In genomic region chr10:62017141-62017870, GRCh38 we compare ENCODE assay signal across 10 cellular contexts.
A peak's percentile ranks its signal among the peaks of the same experiment; 100 is the strongest.
DNase-seq lines count a peak whose midpoint lies in the region; ATAC-seq and TF ChIP-seq lines count a peak whose summit lies in the region.
"Had no signal": no experiment of that assay in that cellular context is flagged by ENCODE, and none has a peak within 500 bp of the region (broad histone marks: within the 10 kb centered on the region; RNA-seq: fewer than 3 reads in every experiment).

No MANE protein-coding gene starts in this region.

- in situ Hi-C loops in KBM-7 (cut with MboI; ENCODE audit: low pct_unique_long_range_greater_than_20kb, low sequenced_read_pairs): no loop called here

- H3K4me3 Mint-ChIP-seq in activated CD4-positive, alpha-beta T cell treated with anti-CD3 and anti-CD28 coated beads for 36 hours: no peak overlapping the region

- H3K36me3 ChIP-seq in suprapubic skin: no peaks in the 10 kb centered on the region

- CTCF ChIA-PET in activated CD4-positive, alpha-beta T cell treated with anti-CD3 and anti-CD28 coated beads for 36 hours (lab: Charles Lee): interaction anchor here (0.8 to 1.0 kb wide), 3 partner anchors 14 to 288 kb away, joined by 3 read pairs; no protein-coding TSS in a partner anchor

- H3K9me3 Mint-ChIP-seq in activated CD4-positive, alpha-beta T cell treated with anti-CD3 and anti-CD28 coated beads for 36 hours (ENCODE audit: low read depth): no peaks in the 10 kb centered on the region

- H3K27ac ChIP-seq in coronary artery (peak overlapping the region; percentile 36 to 77), suprapubic skin (peak overlapping the region; percentile 90)

- peaks cover 52% of the 10 kb centered on the region for H3K4me1 ChIP-seq in suprapubic skin

- H3K4me3 ChIP-seq in coronary artery (no peak overlapping the region), suprapubic skin (no peak overlapping the region)

- peaks cover 64% of the 10 kb centered on the region for H3K36me3 Mint-ChIP-seq in activated CD4-positive, alpha-beta T cell treated with anti-CD3 and anti-CD28 coated beads for 36 hours (ENCODE audit: low read depth)

- 65% methylated on average over 7 of the region's 7 CpGs for WGBS in suprapubic skin

- peaks cover 74% of the 10 kb centered on the region for H3K4me1 Mint-ChIP-seq in activated CD4-positive, alpha-beta T cell treated with anti-CD3 and anti-CD28 coated beads for 36 hours

- POLR2A ChIA-PET in activated CD4-positive, alpha-beta T cell treated with anti-CD3 and anti-CD28 coated beads for 36 hours (lab: Charles Lee): interaction anchor here (0.7 kb wide), 1 partner anchor 100 kb away, joined by 3 read pairs; no protein-coding TSS in a partner anchor

- H3K9me3 ChIP-seq in suprapubic skin: no peaks in the 10 kb centered on the region

- H3K27ac Mint-ChIP-seq in activated CD4-positive, alpha-beta T cell treated with anti-CD3 and anti-CD28 coated beads for 36 hours: peak overlapping the region; percentile 77

- TF ChIP-seq CTCF in coronary artery (IDR thresholded peaks at IDR 0.05): no peak
- no peak for TF ChIP-seq CTCF in suprapubic skin (IDR thresholded peaks at IDR 0.05)

- TF ChIP-seq POLR2A in suprapubic skin (IDR thresholded peaks at IDR 0.05): no peak

- intact Hi-C loops in activated CD4-positive, alpha-beta T cell treated with anti-CD3 and anti-CD28 coated beads for 36 hours (cut with DNase I, micrococcal nuclease): no loop called here

- no peak for TF ChIP-seq EP300 in suprapubic skin (IDR thresholded peaks at IDR 0.05)

- no peaks in the 10 kb centered on the region for H3K27me3 ChIP-seq in suprapubic skin

- no peak for DNase-seq in activated CD4-positive, alpha-beta T cell treated with anti-CD3 and anti-CD28 coated beads for 36 hours
- DNase-seq in activated CD4-positive, alpha-beta T cell treated with anti-CD3 and anti-CD28 coated beads, Interleukin-2, amount 50 U/mL, for 4 hours: no peak
- no peak for DNase-seq in coronary artery (ENCODE audit: low spot score)
- no peak for DNase-seq in suprapubic skin (ENCODE audit: low spot score in 2 of 2)
- no peak for DNase-seq in KBM-7
- DNase-seq in AML-193 (lab: John Stamatoyannopoulos, UW): no peak
- no peak for DNase-seq in activated CD4-positive, CD25-positive, alpha-beta regulatory T cell (lab: John Stamatoyannopoulos, UW)
- DNase-seq: anterior cingulate cortex, mesendoderm had no signal

- no peaks in the 10 kb centered on the region for H3K27me3 Mint-ChIP-seq in activated CD4-positive, alpha-beta T cell treated with anti-CD3 and anti-CD28 coated beads for 36 hours

- ATAC-seq in activated CD4-positive, alpha-beta T cell treated with anti-CD3 and anti-CD28 coated beads for 36 hours: no peak
- peak; percentile 10 for ATAC-seq in HG02884 (IDR thresholded peaks at IDR 0.05; ENCODE audit: unreplicated experiment)
